In the genomic region with DNA sequence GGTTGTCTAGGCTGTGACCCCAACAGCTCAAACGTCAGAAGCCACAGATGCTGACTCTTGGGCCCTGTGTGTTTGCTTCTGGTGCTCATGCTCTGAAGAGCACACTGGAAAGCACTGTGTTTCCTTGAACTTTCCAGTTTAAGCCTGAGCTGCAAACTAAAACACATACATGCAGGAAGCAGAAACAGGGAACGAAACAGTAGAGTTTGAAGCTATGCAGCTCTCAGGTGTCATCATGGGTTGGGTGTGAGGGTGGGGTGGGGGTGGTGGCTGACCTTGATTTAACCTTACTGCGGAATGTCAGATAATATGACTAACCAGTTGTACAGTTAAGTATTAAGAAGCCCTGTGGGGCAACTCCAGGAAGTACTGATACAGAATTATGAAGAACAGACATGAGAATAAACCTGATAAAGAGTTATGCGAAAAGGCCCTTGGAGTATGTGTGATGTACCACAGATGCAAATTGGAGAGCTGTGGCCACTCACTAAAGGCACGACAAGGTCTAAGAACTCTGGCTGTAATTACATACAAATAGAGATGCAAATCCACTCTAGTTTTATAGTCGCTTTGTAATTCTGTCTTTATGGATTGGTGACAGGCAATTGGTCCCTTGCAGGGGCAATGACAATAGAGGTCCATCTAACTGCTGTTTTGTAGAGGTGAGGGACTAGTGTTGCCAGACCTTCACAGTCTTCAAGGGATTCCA, we compare ENCODE assay signal across 12 cellular contexts.
DNase-seq lines count a peak whose midpoint lies in the region; ATAC-seq, FAIRE-seq and TF ChIP-seq lines count a peak whose summit lies in the region.
"Had no signal": no experiment of that assay in that cellular context is flagged by ENCODE, and none has a peak within 500 bp of the region (broad histone marks: within the 10 kb centered on the region; RNA-seq: fewer than 3 reads in every experiment).

No MANE protein-coding gene starts in this region.

- H3K36me3 ChIP-seq in HepG2 (replicated peaks in 1 of 2; ENCODE audit: control insufficient read depth in 1 of 2, insufficient read depth in 2 of 2, low read length in 2 of 2), result peaks cover 2 to 12% of the 10 kb centered on the region in 2 experiments; a peak in 3 of 5 replicates
- no peaks in the 10 kb centered on the region for H3K36me3 ChIP-seq in gastrocnemius medialis

- H3K9ac ChIP-seq in HepG2 (ENCODE audit: insufficient read depth, low read depth, low read length), result no peak overlapping the region

- peak; percentile 20 for DNase-seq in AG20443 (ENCODE audit: low spot score)
- peak; percentile 45 for DNase-seq in HuH-7.5 (ENCODE audit: low spot score)
- DNase-seq in astrocyte of the spinal cord (ENCODE audit: low read depth, low spot score), result peak; percentile 10
- DNase-seq in HepG2 (ENCODE audit: low spot score), result peak; percentile 19
- no peak for DNase-seq in activated effector memory CD4-positive, alpha-beta T cell treated with anti-CD3 and anti-CD28 coated beads, Interleukin-2, amount 50 U/mL, for 16 hours
- no peak for DNase-seq in DMS114 treated with DMSO at 0.1 percent for 48 hours (lab: John Stamatoyannopoulos, UW; ENCODE audit: unreplicated experiment)
- no peak for DNase-seq in T1000 (lab: John Stamatoyannopoulos, UW)
- DNase-seq in gastrocnemius medialis, result no peak
- DNase-seq: amygdala; NCI-H1092; stimulated activated CD4-positive, alpha-beta T cell treated with anti-CD3 and anti-CD28 coated beads, Interleukin-4, amount 100 ng/mL, for 1 hour had no signal

- no peaks in the 10 kb centered on the region for H3K79me2 ChIP-seq in HepG2 (ENCODE audit: insufficient read depth, low read length)

- in situ Hi-C loops in astrocyte of the spinal cord (cut with HindIII; ENCODE audit: low sequenced_read_pairs) (no loop called here), HepG2 (cut with HindIII; ENCODE audit: extremely low pct_ligation_motif_present, low pct_unique_long_range_greater_than_20kb) (loop anchor here (25.0 kb wide), 1 partner anchor 738 kb away; no protein-coding TSS in a partner anchor), gastrocnemius medialis (cut with MboI; ENCODE audit: low sequenced_read_pairs in 4 of 4) (no loop called here)

- H2AFZ ChIP-seq in HepG2 (ENCODE audit: low read length), result no peak overlapping the region

- H3K4me1 ChIP-seq in HepG2 (ENCODE audit: insufficient read depth, low read length), result no peaks in the 10 kb centered on the region
- no peaks in the 10 kb centered on the region for H3K4me1 ChIP-seq in gastrocnemius medialis

- CTCF ChIA-PET in HepG2 (lab: Yijun Ruan, JAX; ENCODE audit: low intra/inter-chr PET ratio, low total read pairs), result no interaction called here

- BruUV-seq in HepG2 (replicated peaks; lab: Mats Ljungman, UMichigan), result no TSS peak

- H4K20me1 ChIP-seq in HepG2 (ENCODE audit: insufficient read depth, low read length), result no peaks in the 10 kb centered on the region

- no peak for TF ChIP-seq POLR2A in HepG2 (IDR thresholded peaks at IDR 0.05; ENCODE audit: insufficient read depth in 1 of 2, low read depth in 2 of 2, low read length in 2 of 2)
- no peak for TF ChIP-seq POLR2A in gastrocnemius medialis (IDR thresholded peaks at IDR 0.05)

- TF ChIP-seq CTCF in astrocyte of the spinal cord (IDR thresholded peaks at IDR 0.05; ENCODE audit: low read depth, low read length) (no peak), HepG2 (CRISPR knock-in tag; IDR thresholded peaks at IDR 0.05) (no peak), gastrocnemius medialis (IDR thresholded peaks at IDR 0.05 in 4 of 5, conservative IDR thresholded peaks at IDR 0.05 in 1 of 5) (no peak)

- H3K4me2 ChIP-seq in HepG2 (ENCODE audit: low read depth, low read length), result no peak overlapping the region

- intact Hi-C loops in HepG2 (cut with micrococcal nuclease; ENCODE audit: unreplicated experiment) (no loop called here), gastrocnemius medialis (cut with DNase I; ENCODE audit: low total_unique reads) (no loop called here)

- WGBS in HepG2 (ENCODE audit: low lambda C conversion rate), result 75% methylated on average over 6 of the region's 6 CpGs

- no peaks in the 10 kb centered on the region for H3K9me3 ChIP-seq in HepG2 (ENCODE audit: low read length)
- H3K9me3 ChIP-seq in gastrocnemius medialis, result no peaks in the 10 kb centered on the region

- H3K4me3 ChIP-seq in astrocyte of the spinal cord (ENCODE audit: low read depth, low read length), result no peak overlapping the region
- no peak overlapping the region for H3K4me3 ChIP-seq in HepG2 (replicated peaks in 1 of 3; ENCODE audit: insufficient read depth in 1 of 3, low read depth in 2 of 3, low read length in 3 of 3)
- no peak overlapping the region for H3K4me3 ChIP-seq in gastrocnemius medialis

- H3K27me3 ChIP-seq in HepG2 (ENCODE audit: control insufficient read depth in 1 of 2, insufficient read depth in 2 of 2, low read length in 2 of 2) (no peaks in the 10 kb centered on the region), gastrocnemius medialis (no peaks in the 10 kb centered on the region)

- no peak for FAIRE-seq in HepG2 (lab: Jason Lieb, UNC)
- FAIRE-seq: islet of Langerhans had no signal

- POLR2A ChIA-PET in HepG2 (lab: Yijun Ruan, JAX), result no interaction called here

- H3K27ac ChIP-seq in HepG2 (ENCODE audit: extremely low read length, insufficient read depth, low read length), result no peak overlapping the region
- H3K27ac ChIP-seq in gastrocnemius medialis, result no peak overlapping the region

- TF ChIP-seq EP300 in HepG2 (IDR thresholded peaks at IDR 0.05; ENCODE audit: low read depth in 2 of 2, low read length in 2 of 2) (no peak), HepG2 (CRISPR knock-in tag; IDR thresholded peaks at IDR 0.05; ENCODE audit: borderline replicate concordance) (no peak)

- ATAC-seq in HepG2 (no peak), gastrocnemius medialis (no peak)

- TF ChIP-seq RAD21 in HepG2 (CRISPR knock-in tag; IDR thresholded peaks at IDR 0.05), result no peak

TF ChIP-seq in HepG2, 621 proteins besides CTCF, POLR2A, EP300 and RAD21 (continues in another document):
- TF ChIP-seq ZNF607 (CRISPR knock-in tag; IDR thresholded peaks at IDR 0.05; ENCODE audit: borderline replicate concordance) (no peak), SYNCRIP (IDR thresholded peaks at IDR 0.05; ENCODE audit: insufficient read depth, low read depth, low read length) (no peak), MATR3 (CRISPR knock-in tag; IDR thresholded peaks at IDR 0.05) (no peak), ZNF709 (CRISPR knock-in tag; IDR thresholded peaks at IDR 0.05) (no peak), CHD4 (IDR thresholded peaks at IDR 0.05; ENCODE audit: borderline replicate concordance, low read length) (no peak), ATM (IDR thresholded peaks at IDR 0.05; ENCODE audit: borderline replicate concordance) (no peak), TEAD2 (CRISPR knock-in tag; IDR thresholded peaks at IDR 0.05) (no peak), RCOR2 (CRISPR knock-in tag; IDR thresholded peaks at IDR 0.05) (no peak), AGO2 (optimal IDR thresholded peaks at IDR 0.05; ENCODE audit: low read depth, low read length) (no peak), SOX6 (IDR thresholded peaks at IDR 0.05) (no peak), SOX6 (CRISPR knock-in tag; IDR thresholded peaks at IDR 0.05) (no peak), DNMT3B (CRISPR knock-in tag; conservative IDR thresholded peaks at IDR 0.05) (no peak), ZFP82 (CRISPR knock-in tag; IDR thresholded peaks at IDR 0.05; ENCODE audit: borderline replicate concordance) (no peak), SOX13 (IDR thresholded peaks at IDR 0.05) (no peak), SOX13 (CRISPR knock-in tag; conservative IDR thresholded peaks at IDR 0.05 in 1 of 2, IDR thresholded peaks at IDR 0.05 in 1 of 2) (no peak), MAFG (CRISPR knock-in tag; IDR thresholded peaks at IDR 0.05) (no peak), SMAD1 (CRISPR knock-in tag; IDR thresholded peaks at IDR 0.05; ENCODE audit: borderline replicate concordance, low read depth) (no peak), PCBP1 (IDR thresholded peaks at IDR 0.05; ENCODE audit: borderline replicate concordance, low read depth, low read length) (no peak)
- TF ChIP-seq, protein P1, sequence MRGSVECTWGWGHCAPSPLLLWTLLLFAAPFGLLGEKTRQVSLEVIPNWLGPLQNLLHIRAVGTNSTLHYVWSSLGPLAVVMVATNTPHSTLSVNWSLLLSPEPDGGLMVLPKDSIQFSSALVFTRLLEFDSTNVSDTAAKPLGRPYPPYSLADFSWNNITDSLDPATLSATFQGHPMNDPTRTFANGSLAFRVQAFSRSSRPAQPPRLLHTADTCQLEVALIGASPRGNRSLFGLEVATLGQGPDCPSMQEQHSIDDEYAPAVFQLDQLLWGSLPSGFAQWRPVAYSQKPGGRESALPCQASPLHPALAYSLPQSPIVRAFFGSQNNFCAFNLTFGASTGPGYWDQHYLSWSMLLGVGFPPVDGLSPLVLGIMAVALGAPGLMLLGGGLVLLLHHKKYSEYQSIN (CRISPR knock-in tag; IDR thresholded peaks at IDR 0.05; ENCODE audit: borderline replicate concordance), result no peak
- TF ChIP-seq, protein P2, sequence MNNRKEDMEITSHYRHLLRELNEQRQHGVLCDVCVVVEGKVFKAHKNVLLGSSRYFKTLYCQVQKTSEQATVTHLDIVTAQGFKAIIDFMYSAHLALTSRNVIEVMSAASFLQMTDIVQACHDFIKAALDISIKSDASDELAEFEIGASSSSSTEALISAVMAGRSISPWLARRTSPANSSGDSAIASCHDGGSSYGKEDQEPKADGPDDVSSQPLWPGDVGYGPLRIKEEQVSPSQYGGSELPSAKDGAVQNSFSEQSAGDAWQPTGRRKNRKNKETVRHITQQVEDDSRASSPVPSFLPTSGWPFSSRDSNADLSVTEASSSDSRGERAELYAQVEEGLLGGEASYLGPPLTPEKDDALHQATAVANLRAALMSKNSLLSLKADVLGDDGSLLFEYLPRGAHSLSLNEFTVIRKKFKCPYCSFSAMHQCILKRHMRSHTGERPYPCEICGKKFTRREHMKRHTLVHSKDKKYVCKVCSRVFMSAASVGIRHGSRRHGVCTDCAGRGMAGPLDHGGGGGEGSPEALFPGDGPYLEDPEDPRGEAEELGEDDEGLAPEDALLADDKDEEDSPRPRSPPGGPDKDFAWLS (CRISPR knock-in tag; IDR thresholded peaks at IDR 0.05; ENCODE audit: borderline replicate concordance), result no peak
- TF ChIP-seq, protein P3, sequence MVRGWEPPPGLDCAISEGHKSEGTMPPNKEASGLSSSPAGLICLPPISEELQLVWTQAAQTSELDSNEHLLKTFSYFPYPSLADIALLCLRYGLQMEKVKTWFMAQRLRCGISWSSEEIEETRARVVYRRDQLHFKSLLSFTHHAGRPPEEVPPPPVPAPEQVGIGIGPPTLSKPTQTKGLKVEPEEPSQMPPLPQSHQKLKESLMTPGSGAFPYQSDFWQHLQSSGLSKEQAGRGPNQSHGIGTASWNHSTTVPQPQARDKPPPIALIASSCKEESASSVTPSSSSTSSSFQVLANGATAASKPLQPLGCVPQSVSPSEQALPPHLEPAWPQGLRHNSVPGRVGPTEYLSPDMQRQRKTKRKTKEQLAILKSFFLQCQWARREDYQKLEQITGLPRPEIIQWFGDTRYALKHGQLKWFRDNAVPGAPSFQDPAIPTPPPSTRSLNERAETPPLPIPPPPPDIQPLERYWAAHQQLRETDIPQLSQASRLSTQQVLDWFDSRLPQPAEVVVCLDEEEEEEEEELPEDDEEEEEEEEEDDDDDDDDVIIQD (CRISPR knock-in tag; IDR thresholded peaks at IDR 0.05; ENCODE audit: low read depth), result no peak

Comparison
In these comparisons a context has a peak if more than half of its experiments do, and no peak if none do; other contexts are left out.
1. DNase-seq: peak in AG20443 (single experiment), HuH-7.5 (single experiment), astrocyte of the spinal cord (single experiment) and HepG2 (single experiment); none in activated effector memory CD4-positive, alpha-beta T cell treated with anti-CD3 and anti-CD28 coated beads, Interleukin-2, amount 50 U/mL, for 16 hours (single experiment), DMS114 treated with DMSO at 0.1 percent for 48 hours (single experiment), T1000 (single experiment) and gastrocnemius medialis (0 of 2).